In the genomic region with DNA sequence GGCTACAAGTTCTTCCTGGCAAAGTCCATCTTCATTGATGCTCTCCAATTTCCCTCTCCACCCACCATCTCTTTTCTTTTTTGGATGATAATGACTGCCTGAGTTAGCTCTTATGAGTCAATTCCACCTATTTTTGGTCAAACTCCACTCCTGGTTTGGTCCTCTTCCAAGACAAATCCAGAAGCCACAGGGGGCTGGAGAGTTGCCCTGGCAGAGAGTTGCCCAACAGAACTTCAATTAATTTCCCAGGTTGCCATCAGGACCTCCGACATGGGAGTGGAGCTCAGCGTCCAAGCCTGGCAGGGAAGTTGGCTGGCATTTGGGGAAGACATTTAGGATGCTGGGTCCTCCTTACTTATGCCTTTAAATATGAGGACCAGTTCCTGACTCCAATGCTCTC, we compare ENCODE assay signal across 22 cellular contexts. TPM values are rescaled to one million over a fixed set of nuclear protein-coding genes. Genes with fewer than 3 reads are reported as not detected.
"Had no signal": no experiment of that assay in that cellular context is flagged by ENCODE, and none has a peak within 500 bp of the region (broad histone marks: within the 10 kb centered on the region; RNA-seq: fewer than 3 reads in every experiment).

No MANE protein-coding gene starts in this region.

- H3K4me3 Mint-ChIP-seq: activated CD4-positive, alpha-beta T cell treated with anti-CD3 and anti-CD28 coated beads, Interleukin-2, amount 10 ng/mL, durations not matched to agents 7 days and 5 days; natural killer cell; stimulated activated memory B cell treated with anti-CD40 and anti-IgM and Interleukin-4, amounts not matched to agents 10 μg/mL and 1 μg/mL and 100 μg/mL, for 72 hours had no signal

- H3K9me3 ChIP-seq: adrenal gland, esophagus muscularis mucosa, mucosa of descending colon, spleen, transverse colon had no signal

- H3K36me3 ChIP-seq: adrenal gland, brain microvascular endothelial cell, esophagus muscularis mucosa, spleen, transverse colon had no signal

- H3K36me3 Mint-ChIP-seq: natural killer cell; stimulated activated memory B cell treated with anti-CD40 and anti-IgM and Interleukin-4, amounts not matched to agents 10 μg/mL and 1 μg/mL and 100 μg/mL, for 72 hours had no signal

- ATAC-seq: foreskin keratinocyte, left cardiac atrium, mucosa of descending colon, natural killer cell, right cardiac atrium had no signal

- H3K27ac ChIP-seq: adrenal gland, brain microvascular endothelial cell, dorsolateral prefrontal cortex, esophagus muscularis mucosa, foreskin keratinocyte, spleen, transverse colon had no signal

- H3K4me1 ChIP-seq: adrenal gland, spleen, transverse colon had no signal

- H3K27ac Mint-ChIP-seq: activated CD4-positive, alpha-beta T cell treated with anti-CD3 and anti-CD28 coated beads, Interleukin-2, amount 10 ng/mL, durations not matched to agents 7 days and 5 days; activated T-helper 2 cell treated with anti-CD3 and anti-CD28 coated beads, Interferon-gamma antibody, Interleukin-2, Interleukin-4, amounts not matched to agents 10 μg/mL and 5 μg/mL and 100 μg/mL, durations not matched to agents 14 hours and 24 hours and 36 hours; natural killer cell; stimulated activated memory B cell treated with anti-CD40 and anti-IgM and Interleukin-4, amounts not matched to agents 10 μg/mL and 1 μg/mL and 100 μg/mL, for 72 hours had no signal

- DNase-seq: activated CD4-positive, alpha-beta T cell treated with anti-CD3 and anti-CD28 coated beads, Interleukin-2, amount 10 ng/mL, durations not matched to agents 7 days and 5 days; activated CD4-positive, CD25-positive, alpha-beta regulatory T cell; activated naive CD4-positive, alpha-beta T cell treated with anti-CD3 and anti-CD28 coated beads, Interleukin-2, amount 50 U/mL, for 16 hours; adrenal gland; brain microvascular endothelial cell; foreskin keratinocyte; head of caudate nucleus; left cardiac atrium; mucosa of descending colon; natural killer cell; nucleus accumbens; right cardiac atrium; spleen; stimulated activated CD4-positive, alpha-beta T cell treated with anti-CD3 and anti-CD28 coated beads, Interleukin-1b, Interleukin-23, amount 100 ng/mL, for 48 hours; transverse colon had no signal

- H3K4me1 Mint-ChIP-seq: activated CD4-positive, alpha-beta T cell treated with anti-CD3 and anti-CD28 coated beads, Interleukin-2, amount 10 ng/mL, durations not matched to agents 7 days and 5 days; natural killer cell; stimulated activated memory B cell treated with anti-CD40 and anti-IgM and Interleukin-4, amounts not matched to agents 10 μg/mL and 1 μg/mL and 100 μg/mL, for 72 hours had no signal

- H3K9me3 Mint-ChIP-seq: activated CD4-positive, alpha-beta T cell treated with anti-CD3 and anti-CD28 coated beads, Interleukin-2, amount 10 ng/mL, durations not matched to agents 7 days and 5 days; activated T-helper 2 cell treated with anti-CD3 and anti-CD28 coated beads, Interferon-gamma antibody, Interleukin-2, Interleukin-4, amounts not matched to agents 10 μg/mL and 5 μg/mL and 100 μg/mL, durations not matched to agents 14 hours and 24 hours and 36 hours; natural killer cell; stimulated activated memory B cell treated with anti-CD40 and anti-IgM and Interleukin-4, amounts not matched to agents 10 μg/mL and 1 μg/mL and 100 μg/mL, for 72 hours had no signal

- H3K4me3 ChIP-seq: adrenal gland, dorsolateral prefrontal cortex, esophagus muscularis mucosa, mucosa of descending colon, spleen, transverse colon had no signal

- FAIRE-seq: endometrium had no signal

- H3K27me3 ChIP-seq: adrenal gland, brain microvascular endothelial cell had no signal

RNA-seq across cellular contexts. Expression of a gene that starts 29.2 kb away (rescaled TPM):
- total RNA-seq: activated CD4-positive, alpha-beta T cell treated with anti-CD3 and anti-CD28 coated beads, Interleukin-2, amount 10 ng/mL, durations not matched to agents 7 days and 5 days; activated CD8-positive, alpha-beta memory T cell treated with anti-CD3 and anti-CD28 coated beads for 36 hours; lung microvascular endothelial cell had no signal
